21 cellular contexts compared by ENCODE assay signal in the genomic region with DNA sequence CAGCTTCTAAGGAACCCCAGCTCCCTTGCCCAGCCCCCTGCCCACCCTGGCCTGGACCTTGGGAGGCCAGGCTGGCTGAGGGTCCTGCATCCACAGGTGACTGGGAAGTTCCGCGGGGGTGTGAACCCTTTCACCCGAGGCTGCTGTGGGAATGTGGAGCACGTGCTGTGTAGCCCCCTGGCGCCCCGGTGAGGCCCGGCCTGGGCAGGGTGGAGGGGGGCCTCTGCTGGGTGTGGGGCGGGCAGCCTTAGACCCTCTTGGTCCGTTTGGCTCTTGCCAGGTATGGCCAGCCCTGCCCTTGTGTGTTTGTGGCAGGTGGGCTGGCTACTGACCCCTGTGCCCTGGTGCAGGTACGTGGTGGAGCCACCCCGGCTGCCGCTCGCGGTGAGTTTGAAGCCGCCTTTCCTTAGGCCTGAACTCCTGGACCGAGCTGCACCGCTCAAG. TPM values are rescaled to one million over a fixed set of nuclear protein-coding genes. Genes with fewer than 3 reads are reported as not detected.
DNase-seq lines count a peak whose midpoint lies in the region; ATAC-seq, FAIRE-seq and TF ChIP-seq lines count a peak whose summit lies in the region.
"Had no signal": no experiment of that assay in that cellular context is flagged by ENCODE, and none has a peak within 500 bp of the region (broad histone marks: within the 10 kb centered on the region; RNA-seq: fewer than 3 reads in every experiment).

No MANE protein-coding gene starts in this region.

- peak overlapping the region; percentile 85 for H3K23ac ChIP-seq in neuronal stem cell (ENCODE audit: low read depth, low read length, poor library complexity)

- BruUV-seq in Calu3 (replicated peaks; lab: Mats Ljungman, UMichigan), result TSS peak; percentile 20
- no TSS peak for BruUV-seq in K562 (replicated peaks; lab: Mats Ljungman, UMichigan)

- in situ Hi-C loops in K562 (cut with MboI), result no loop called here

- peak overlapping the region; percentile 82 for H2BK5ac ChIP-seq in neuronal stem cell (ENCODE audit: low read length)

- DNase-seq in Calu3 (no peak), HFFc6 (no peak), K562 (ENCODE audit: extremely low read depth in 1 of 4, low spot score in 3 of 4) (no peak), neuronal stem cell (ENCODE audit: low spot score) (no peak), GM23338 (ENCODE audit: low spot score) (no peak), ovary (no peak)
- DNase-seq: C1 segment of cervical spinal cord; CD4-positive, alpha-beta memory T cell; COR-L47; DMS153; DND-41; GM23248; H9 had no signal

- no peak overlapping the region for H3K4ac ChIP-seq in neuronal stem cell (ENCODE audit: low read length)

- TF ChIP-seq POLR2A in K562 (conservative IDR thresholded peaks at IDR 0.05) (no peak), ovary (IDR thresholded peaks at IDR 0.05) (no peak)

- H3K36me3 Mint-ChIP-seq in Calu3 (ENCODE audit: insufficient read depth, unreplicated experiment) (peaks cover 12% of the 10 kb centered on the region), HFFc6 (ENCODE audit: low read depth) (0 out of 2 replicates have a peak, but pooled peaks cover 3% of the 10 kb centered on the region), GM23338 (ENCODE audit: low read depth) (no peaks in the 10 kb centered on the region)

- FAIRE-seq in K562 (lab: Jason Lieb, UNC), result no peak
- FAIRE-seq: G401.6, GM12892, GM19239 had no signal

- no peak for TF ChIP-seq RAD21 in K562 (CRISPR knock-in tag; conservative IDR thresholded peaks at IDR 0.05 in 1 of 2, IDR thresholded peaks at IDR 0.05 in 1 of 2)

- peaks cover 26% of the 10 kb centered on the region for H3K79me1 ChIP-seq in neuronal stem cell (ENCODE audit: low read depth, low read length)

- H3K27me3 ChIP-seq in K562 (ENCODE audit: control insufficient read depth in 2 of 2, insufficient read depth in 2 of 2, low read length in 2 of 2) (no peaks in the 10 kb centered on the region), neuronal stem cell (ENCODE audit: control insufficient read depth in 3 of 3, insufficient read depth in 3 of 3, low read depth in 1 of 3, low read length in 3 of 3) (no peaks in the 10 kb centered on the region), GM23338 (ENCODE audit: insufficient read depth) (no peaks in the 10 kb centered on the region), ovary (no peaks in the 10 kb centered on the region)

- intact Hi-C loops in Calu3 (cut with micrococcal nuclease; ENCODE audit: unreplicated experiment), result no loop called here
- intact Hi-C loops in K562 (cut with micrococcal nuclease), result no loop called here
- intact Hi-C loops in ovary (cut with DNase I), result no loop called here

- H4K8ac ChIP-seq in neuronal stem cell (ENCODE audit: low read depth, low read length), result no peak overlapping the region

- no peak overlapping the region for H2AFZ ChIP-seq in K562 (ENCODE audit: low read depth, low read length)
- H2AFZ ChIP-seq in neuronal stem cell (ENCODE audit: low read length), result no peak overlapping the region
- H2AFZ ChIP-seq in GM23338, result no peak overlapping the region
- H2AFZ ChIP-seq: GM23248 had no signal

- H4K20me1 ChIP-seq in K562 (replicated peaks; ENCODE audit: control insufficient read depth, insufficient read depth, low read length) (peaks cover 38% of the 10 kb centered on the region), GM23338 (replicated peaks; ENCODE audit: insufficient read depth) (no peaks in the 10 kb centered on the region; the same call in 1 of the 2 replicates)

- H2BK12ac ChIP-seq in neuronal stem cell (ENCODE audit: low read length), result peak overlapping the region; percentile 22

- no peak overlapping the region for H3K4me3 Mint-ChIP-seq in Calu3 (ENCODE audit: low read depth, unreplicated experiment)
- H3K4me3 Mint-ChIP-seq in HFFc6, result no peak overlapping the region
- H3K4me3 Mint-ChIP-seq in GM23338, result no peak overlapping the region
- H3K4me3 Mint-ChIP-seq: CD4-positive, alpha-beta memory T cell; H9 had no signal

- TF ChIP-seq CTCF in Calu3 (IDR thresholded peaks at IDR 0.05; ENCODE audit: unreplicated experiment) (no peak), HFFc6 (IDR thresholded peaks at IDR 0.05) (no peak), K562 (IDR thresholded peaks at IDR 0.05 in 2 of 3, conservative IDR thresholded peaks at IDR 0.05 in 1 of 3; ENCODE audit: insufficient read depth in 2 of 3, low read depth in 1 of 3, low read length in 3 of 3) (no peak), GM23338 (conservative IDR thresholded peaks at IDR 0.05; ENCODE audit: low read depth in 2 of 2) (no peak), ovary (IDR thresholded peaks at IDR 0.05) (no peak)

- peak overlapping the region in 1 of 2 experiments; percentile 65; a peak in 2 of 4 replicates for H3K9ac ChIP-seq in K562 (ENCODE audit: insufficient read depth in 1 of 2, low read depth in 2 of 2, low read length in 2 of 2)
- no peak overlapping the region for H3K9ac ChIP-seq in neuronal stem cell (ENCODE audit: low read depth, low read length, poor library complexity)

- no peaks in the 10 kb centered on the region for H3K9me2 ChIP-seq in GM23338 (ENCODE audit: insufficient read depth)

- H3K4me1 ChIP-seq in K562 (replicated peaks in 1 of 2; ENCODE audit: control insufficient read depth in 2 of 2, insufficient read depth in 2 of 2, low read length in 2 of 2) (peaks cover 9 to 89% of the 10 kb centered on the region in 2 experiments), neuronal stem cell (ENCODE audit: control insufficient read depth in 2 of 2, insufficient read depth in 1 of 2, low read depth in 1 of 2, low read length in 2 of 2) (peaks cover 0 to 7% of the 10 kb centered on the region in 2 donors), GM23338 (ENCODE audit: insufficient read depth) (no peaks in the 10 kb centered on the region), ovary (ENCODE audit: insufficient read depth) (peaks cover 8% of the 10 kb centered on the region)

- H3K27me3 Mint-ChIP-seq in Calu3 (ENCODE audit: unreplicated experiment) (no peaks in the 10 kb centered on the region), HFFc6 (ENCODE audit: insufficient read depth) (no peaks in the 10 kb centered on the region), GM23338 (ENCODE audit: insufficient read depth, low read depth, poor library complexity) (peaks cover 7% of the 10 kb centered on the region)
- H3K27me3 Mint-ChIP-seq: CD4-positive, alpha-beta memory T cell had no signal

- H3K4me2 ChIP-seq in K562 (ENCODE audit: insufficient read depth, low read length) (no peak overlapping the region), neuronal stem cell (ENCODE audit: insufficient read depth, low read length, poor library complexity, severe bottlenecking) (no peak overlapping the region), GM23338 (no peak overlapping the region)

- 81% methylated on average over 17 of the region's 17 CpGs for WGBS in K562 (ENCODE audit: insufficient coverage, low coverage, missing lambda C conversion rate)
- WGBS in neuronal stem cell (ENCODE audit: extremely low coverage in 2 of 2, insufficient read length in 2 of 2, insufficient replicate concordance in 1 of 2), 2 donors, result no CpG with 5 or more reads among the region's 17 CpGs
- 79 to 87% (median 83%) methylated on average over 16 to 17 of the region's 17 CpGs for WGBS in ovary, 3 donors

- H3K4me3 ChIP-seq in K562 (no peak overlapping the region), neuronal stem cell (ENCODE audit: low read length in 2 of 2) (no peak overlapping the region), GM23338 (no peak overlapping the region), ovary (no peak overlapping the region)
- H3K4me3 ChIP-seq: GM23248 had no signal

- no peak overlapping the region for H2BK120ac ChIP-seq in neuronal stem cell (ENCODE audit: low read depth, low read length)

- H3K36me3 ChIP-seq in K562 (ENCODE audit: control insufficient read depth, insufficient read depth, low read length) (peaks cover 17% of the 10 kb centered on the region; the same call in 2 of the 3 replicates), neuronal stem cell (replicated peaks in 1 of 2; ENCODE audit: control insufficient read depth in 2 of 2, insufficient read depth in 2 of 2, low read length in 2 of 2) (peaks cover 6 to 10% of the 10 kb centered on the region in 2 donors), GM23338 (ENCODE audit: insufficient read depth) (no peaks in the 10 kb centered on the region), ovary (no peaks in the 10 kb centered on the region)

- no peaks in the 10 kb centered on the region for H3K9me3 Mint-ChIP-seq in Calu3 (ENCODE audit: low read depth, unreplicated experiment)
- H3K9me3 Mint-ChIP-seq in HFFc6, result no peaks in the 10 kb centered on the region
- H3K9me3 Mint-ChIP-seq in GM23338, result no peaks in the 10 kb centered on the region
- H3K9me3 Mint-ChIP-seq: CD4-positive, alpha-beta memory T cell; H9 had no signal

- no peak overlapping the region for H2BK15ac ChIP-seq in neuronal stem cell (ENCODE audit: low read length)

- no peak overlapping the region for H4K91ac ChIP-seq in neuronal stem cell (ENCODE audit: low read depth, low read length, poor library complexity)

- peak overlapping the region; percentile 11 for H3K18ac ChIP-seq in neuronal stem cell (ENCODE audit: low read length)

- H3K9me3 ChIP-seq in K562 (replicated peaks; ENCODE audit: control insufficient read depth, insufficient read depth, low read depth, low read length) (no peaks in the 10 kb centered on the region), neuronal stem cell (replicated peaks in 1 of 2; ENCODE audit: control insufficient read depth in 2 of 2, insufficient read depth in 1 of 2, low read depth in 1 of 2, low read length in 2 of 2) (no peaks in the 10 kb centered on the region), ovary (no peaks in the 10 kb centered on the region)

- no peak overlapping the region for H3K27ac ChIP-seq in K562 (ENCODE audit: extremely low read depth, low read depth, low read length)
- no peak overlapping the region for H3K27ac ChIP-seq in neuronal stem cell (replicated peaks; ENCODE audit: low read length)
- no peak overlapping the region for H3K27ac ChIP-seq in GM23338 (ENCODE audit: low read depth)
- no peak overlapping the region for H3K27ac ChIP-seq in ovary

- CTCF ChIA-PET in Calu3 (lab: Charles Lee), result no interaction called here
- CTCF ChIA-PET in K562 (lab: Yijun Ruan, JAX; ENCODE audit: low intra/inter-chr PET ratio), result no interaction called here

- H3K4me1 Mint-ChIP-seq in Calu3 (ENCODE audit: low read depth, unreplicated experiment) (no peaks in the 10 kb centered on the region), HFFc6 (ENCODE audit: low read depth) (peaks cover 13% of the 10 kb centered on the region), GM23338 (no peaks in the 10 kb centered on the region)
- H3K4me1 Mint-ChIP-seq: H9 had no signal

- H3K14ac ChIP-seq in neuronal stem cell (ENCODE audit: low read length), result peak overlapping the region; percentile 71

- TF ChIP-seq EP300 in K562 (IDR thresholded peaks at IDR 0.05; ENCODE audit: low read length) (no peak), ovary (IDR thresholded peaks at IDR 0.05) (no peak)

- POLR2A ChIA-PET in K562 (lab: Yijun Ruan, JAX), result interaction anchor here (0.6 to 7.2 kb wide), 5 partner anchors 11 to 155 kb away, joined by 3 to 68 read pairs (median 4); no protein-coding TSS in a partner anchor

- no peak overlapping the region for H3K27ac Mint-ChIP-seq in Calu3 (ENCODE audit: unreplicated experiment)
- peak overlapping the region; percentile 75 for H3K27ac Mint-ChIP-seq in HFFc6
- H3K27ac Mint-ChIP-seq in GM23338, result no peak overlapping the region
- H3K27ac Mint-ChIP-seq: H9 had no signal

- H3F3A ChIP-seq in GM23338 (replicated peaks; ENCODE audit: low read depth), result no peaks in the 10 kb centered on the region

- ATAC-seq in K562 (no peak), HG02623 (IDR thresholded peaks at IDR 0.05; ENCODE audit: unreplicated experiment) (no peak), GM23338 (no peak)
- ATAC-seq: HCT116 had no signal

- peaks cover 18% of the 10 kb centered on the region for H3K9me1 ChIP-seq in K562 (ENCODE audit: control insufficient read depth, insufficient read depth, low read length)

- no peak overlapping the region for H2AK5ac ChIP-seq in neuronal stem cell (ENCODE audit: low read depth, low read length)

- no peaks in the 10 kb centered on the region for H3K79me2 ChIP-seq in K562 (ENCODE audit: control insufficient read depth, insufficient read depth, low read length)
- H3K79me2 ChIP-seq in GM23338 (replicated peaks; ENCODE audit: insufficient read depth), result peaks cover 9% of the 10 kb centered on the region; the same call in 1 of the 2 replicates

RNA-seq across cellular contexts. Expression of a gene that starts 8.9 kb away (rescaled TPM):
- total RNA-seq in Calu3 (2022) (78.4 and 87.2 TPM in 2 replicates), K562 (2014; rRNA removed) (16.4 and 27.9 TPM in 2 replicates), K562 (2014; rRNA removed; fragmentation: Illumina TruSeq; extraction: Trizol) (4.5 and 7.5 TPM in 2 replicates), K562 (2015; rRNA removed; fragmentation: Illumina TruSeq; extraction: Trizol) (9.8 and 11.3 TPM in 2 replicates), K562 (2021) (99.5 and 109 TPM in 2 replicates), ovary (10 to 100 TPM; 13.7 to 77.4 (median 60.9) TPM)
- 100 to 1,000 TPM in 3 of 6 experiments, 10 to 100 TPM in 3; 91.8 to 119 (median 99.1) TPM for total RNA-seq in HFFc6 (2021; fragmentation: NEBNext Ultra II Directional; extraction: Animal tissue kit (Norgen Biotek cat#: 25700))
- total RNA-seq in K562 (2011; cell fraction: chromatin; rRNA removed; ENCODE audit: low replicate concordance), result 77.3 and 229 TPM in 2 replicates
- 110 and 113 TPM in 2 replicates for total RNA-seq in K562 (2011; cell fraction: nucleolus; rRNA removed)
- total RNA-seq in K562 (2011; cell fraction: nucleoplasm; rRNA removed), result 89.5 and 103 TPM in 2 replicates
- polyA plus RNA-seq in K562 (2011; rRNA removed) (21.3 and 39.4 TPM in 2 replicates), K562 (2014; fragmentation: Illumina TruSeq; extraction: Trizol) (34.6 and 58.2 TPM in 2 replicates), K562 (2014; fragmentation: Nextera tagmentation; extraction: Ambion mirVana) (under 1 TPM; 0.04 to 0.15 TPM), K562 (2014; rRNA removed) (74.5 and 108 TPM in 2 replicates), GM23338 (2016; fragmentation: Nextera tagmentation; extraction: Ambion mirVana) (13.7 and 22.1 TPM in 2 replicates), ovary (10 to 100 TPM in 1 of 2 donors, 1 to 10 TPM in 1; 5.1 to 34.8 TPM)
- polyA plus RNA-seq in K562 (2011; cell fraction: cytosol; rRNA removed), result 30.5 and 34.1 TPM in 2 replicates
- 388 and 500 TPM in 2 replicates for polyA plus RNA-seq in K562 (2011; cell fraction: nucleus; rRNA removed)
- 47.3 and 69.3 TPM in 2 replicates for polyA plus RNA-seq in K562 (2012)
- polyA minus RNA-seq in K562 (2011; rRNA and poly(A)+ RNA removed), result 5.1 and 6.4 TPM in 2 replicates
- polyA minus RNA-seq in K562 (2011; cell fraction: cytosol; rRNA and poly(A)+ RNA removed), result 26.3 and 42.5 TPM in 2 replicates
- 38.9 and 55.3 TPM in 2 replicates for polyA minus RNA-seq in K562 (2011; cell fraction: nucleus; rRNA and poly(A)+ RNA removed)
- 44.3 TPM for polyA plus RNA-seq in neuronal stem cell (2013, experiment 1 of 2)
- 42.8 TPM for polyA plus RNA-seq in neuronal stem cell (2013, experiment 2 of 2)
- total RNA-seq in GM23338 (2014; rRNA removed; shearing (Covaris generic)), result 26.1 and 47.6 TPM in 2 replicates

RNA-seq across cellular contexts. Expression of a gene that starts 10.3 kb away (rescaled TPM):
- total RNA-seq in Calu3 (2022) (not detected in 2 replicates), K562 (2014; rRNA removed) (not detected in 2 replicates), K562 (2014; rRNA removed; fragmentation: Illumina TruSeq; extraction: Trizol) (not detected in 2 replicates), K562 (2015; rRNA removed; fragmentation: Illumina TruSeq; extraction: Trizol) (not detected in 2 replicates), K562 (2021) (not detected in 2 replicates), ovary (1 to 10 TPM in 1 of 7 donors, under 1 TPM in 6; 0.27 to 1.1 (median 0.36) TPM)
- 1 to 10 TPM in 4 of 6 experiments, under 1 TPM in 1, not detected in 1; 0.54 to 3.9 (median 2.8) TPM for total RNA-seq in HFFc6 (2021; fragmentation: NEBNext Ultra II Directional; extraction: Animal tissue kit (Norgen Biotek cat#: 25700))
- total RNA-seq in K562 (2011; cell fraction: chromatin; rRNA removed; ENCODE audit: low replicate concordance), result not detected in 2 replicates
- not detected in 2 replicates for total RNA-seq in K562 (2011; cell fraction: nucleolus; rRNA removed)
- total RNA-seq in K562 (2011; cell fraction: nucleoplasm; rRNA removed), result not detected in 2 replicates
- polyA plus RNA-seq in K562 (2011; rRNA removed) (not detected in 2 replicates), K562 (2014; fragmentation: Illumina TruSeq; extraction: Trizol) (not detected in 2 replicates), K562 (2014; fragmentation: Nextera tagmentation; extraction: Ambion mirVana) (not detected), K562 (2014; rRNA removed) (not detected in 2 replicates), GM23338 (2016; fragmentation: Nextera tagmentation; extraction: Ambion mirVana) (not detected in 2 replicates), ovary (under 1 TPM in 1 of 2 donors, not detected in 1; 0.74 TPM)
- not detected in 2 replicates for polyA plus RNA-seq in K562 (2011; cell fraction: cytosol; rRNA removed)
- not detected in 2 replicates for polyA plus RNA-seq in K562 (2011; cell fraction: nucleus; rRNA removed)
- 0.26 TPM in 1 of 2 replicates, not detected in the other for polyA plus RNA-seq in K562 (2012)
- not detected in 2 replicates for polyA minus RNA-seq in K562 (2011; rRNA and poly(A)+ RNA removed)
- not detected in 2 replicates for polyA minus RNA-seq in K562 (2011; cell fraction: cytosol; rRNA and poly(A)+ RNA removed)
- not detected in 2 replicates for polyA minus RNA-seq in K562 (2011; cell fraction: nucleus; rRNA and poly(A)+ RNA removed)
- not detected for polyA plus RNA-seq in neuronal stem cell (2013, experiment 1 of 2)
- not detected for polyA plus RNA-seq in neuronal stem cell (2013, experiment 2 of 2)
- total RNA-seq in GM23338 (2014; rRNA removed; shearing (Covaris generic)), result not detected in 2 replicates
- total RNA-seq: A172; A673; CD4-positive, alpha-beta memory T cell; H4; H9 had no signal
- polyA plus RNA-seq: CD4-positive, alpha-beta memory T cell had no signal

RNA-seq across cellular contexts. Expression of a gene that starts 23.5 kb away (rescaled TPM):
- total RNA-seq in Calu3 (2022), result 63.0 and 71.9 TPM in 2 replicates
- 10 to 100 TPM; 31.1 to 44.9 (median 38.5) TPM for total RNA-seq in HFFc6 (2021; fragmentation: NEBNext Ultra II Directional; extraction: Animal tissue kit (Norgen Biotek cat#: 25700))
- total RNA-seq in K562 (2011; cell fraction: chromatin; rRNA removed; ENCODE audit: low replicate concordance), result 249 and 785 TPM in 2 replicates
- 623 and 778 TPM in 2 replicates for total RNA-seq in K562 (2011; cell fraction: nucleolus; rRNA removed)
- 344 and 378 TPM in 2 replicates for total RNA-seq in K562 (2011; cell fraction: nucleoplasm; rRNA removed)
- total RNA-seq in K562 (2014; rRNA removed), result 203 and 254 TPM in 2 replicates
- total RNA-seq in K562 (2014; rRNA removed; fragmentation: Illumina TruSeq; extraction: Trizol), result 31.5 and 47.4 TPM in 2 replicates
- 151 and 170 TPM in 2 replicates for total RNA-seq in K562 (2015; rRNA removed; fragmentation: Illumina TruSeq; extraction: Trizol)
- total RNA-seq in K562 (2021), result 222 and 242 TPM in 2 replicates
- 102 and 189 TPM in 2 replicates for polyA plus RNA-seq in K562 (2011; rRNA removed)
- polyA plus RNA-seq in K562 (2011; cell fraction: cytosol; rRNA removed), result 155 and 253 TPM in 2 replicates
- 1,476 and 1,701 TPM in 2 replicates for polyA plus RNA-seq in K562 (2011; cell fraction: nucleus; rRNA removed)
- polyA plus RNA-seq in K562 (2012), result 173 and 189 TPM in 2 replicates
- 140 and 177 TPM in 2 replicates for polyA plus RNA-seq in K562 (2014; fragmentation: Illumina TruSeq; extraction: Trizol)
- 1 to 10 TPM; 1.6 to 6.6 TPM for polyA plus RNA-seq in K562 (2014; fragmentation: Nextera tagmentation; extraction: Ambion mirVana)
- polyA plus RNA-seq in K562 (2014; rRNA removed), result 258 and 265 TPM in 2 replicates
- 57.9 and 72.9 TPM in 2 replicates for polyA minus RNA-seq in K562 (2011; rRNA and poly(A)+ RNA removed)
- 87.3 and 128 TPM in 2 replicates for polyA minus RNA-seq in K562 (2011; cell fraction: cytosol; rRNA and poly(A)+ RNA removed)
- polyA minus RNA-seq in K562 (2011; cell fraction: nucleus; rRNA and poly(A)+ RNA removed), result 286 and 369 TPM in 2 replicates
- 21.2 TPM for polyA plus RNA-seq in neuronal stem cell (2013, experiment 1 of 2)
- polyA plus RNA-seq in neuronal stem cell (2013, experiment 2 of 2), result 21.9 TPM
- total RNA-seq in GM23338 (2014; rRNA removed; shearing (Covaris generic)), result 56.4 and 61.3 TPM in 2 replicates
- polyA plus RNA-seq in GM23338 (2016; fragmentation: Nextera tagmentation; extraction: Ambion mirVana), result 41.3 and 42.9 TPM in 2 replicates
- total RNA-seq in ovary, result 10 to 100 TPM; 35.6 to 59.7 (median 50.1) TPM
- polyA plus RNA-seq in ovary, result 10 to 100 TPM in 1 of 2 donors, 1 to 10 TPM in 1; 2.8 to 44.1 TPM

RNA-seq across cellular contexts. Expression of a gene that starts 24.6 kb away (rescaled TPM):
- total RNA-seq in Calu3 (2022), result 205 and 208 TPM in 2 replicates
- total RNA-seq in HFFc6 (2021; fragmentation: NEBNext Ultra II Directional; extraction: Animal tissue kit (Norgen Biotek cat#: 25700)), result 100 to 1,000 TPM; 177 to 231 (median 226) TPM
- 525 and 801 TPM in 2 replicates for total RNA-seq in K562 (2011; cell fraction: chromatin; rRNA removed; ENCODE audit: low replicate concordance)
- total RNA-seq in K562 (2011; cell fraction: nucleolus; rRNA removed), result 523 and 591 TPM in 2 replicates
- total RNA-seq in K562 (2011; cell fraction: nucleoplasm; rRNA removed), result 545 and 554 TPM in 2 replicates
- 2,045 and 2,260 TPM in 2 replicates for total RNA-seq in K562 (2014; rRNA removed)
- total RNA-seq in K562 (2014; rRNA removed; fragmentation: Illumina TruSeq; extraction: Trizol), result 1,191 and 1,409 TPM in 2 replicates
- 1,591 and 1,659 TPM in 2 replicates for total RNA-seq in K562 (2015; rRNA removed; fragmentation: Illumina TruSeq; extraction: Trizol)
- total RNA-seq in K562 (2021), result 1,289 and 1,311 TPM in 2 replicates
- 1,082 and 1,351 TPM in 2 replicates for polyA plus RNA-seq in K562 (2011; rRNA removed)
- 950 and 1,655 TPM in 2 replicates for polyA plus RNA-seq in K562 (2011; cell fraction: cytosol; rRNA removed)
- 1,008 and 1,512 TPM in 2 replicates for polyA plus RNA-seq in K562 (2011; cell fraction: nucleus; rRNA removed)
- 795 and 1,074 TPM in 2 replicates for polyA plus RNA-seq in K562 (2012)
- polyA plus RNA-seq in K562 (2014; fragmentation: Illumina TruSeq; extraction: Trizol), result 1,518 and 1,621 TPM in 2 replicates
- 100 to 1,000 TPM; 162 to 207 TPM for polyA plus RNA-seq in K562 (2014; fragmentation: Nextera tagmentation; extraction: Ambion mirVana)
- 2,237 and 2,891 TPM in 2 replicates for polyA plus RNA-seq in K562 (2014; rRNA removed)
- 896 and 959 TPM in 2 replicates for polyA minus RNA-seq in K562 (2011; rRNA and poly(A)+ RNA removed)
- polyA minus RNA-seq in K562 (2011; cell fraction: cytosol; rRNA and poly(A)+ RNA removed), result 618 and 835 TPM in 2 replicates
- 183 and 414 TPM in 2 replicates for polyA minus RNA-seq in K562 (2011; cell fraction: nucleus; rRNA and poly(A)+ RNA removed)
- 496 TPM for polyA plus RNA-seq in neuronal stem cell (2013, experiment 1 of 2)
- 494 TPM for polyA plus RNA-seq in neuronal stem cell (2013, experiment 2 of 2)
- total RNA-seq in GM23338 (2014; rRNA removed; shearing (Covaris generic)), result 987 and 1,206 TPM in 2 replicates
- 988 and 1,014 TPM in 2 replicates for polyA plus RNA-seq in GM23338 (2016; fragmentation: Nextera tagmentation; extraction: Ambion mirVana)
- total RNA-seq in ovary, result 100 to 1,000 TPM in 2 of 7 donors, 10 to 100 TPM in 5; 62.8 to 198 (median 82.8) TPM
- 10 to 100 TPM; 79.9 to 80.2 TPM for polyA plus RNA-seq in ovary
